10 cellular contexts compared by ENCODE assay signal in the genomic region with DNA sequence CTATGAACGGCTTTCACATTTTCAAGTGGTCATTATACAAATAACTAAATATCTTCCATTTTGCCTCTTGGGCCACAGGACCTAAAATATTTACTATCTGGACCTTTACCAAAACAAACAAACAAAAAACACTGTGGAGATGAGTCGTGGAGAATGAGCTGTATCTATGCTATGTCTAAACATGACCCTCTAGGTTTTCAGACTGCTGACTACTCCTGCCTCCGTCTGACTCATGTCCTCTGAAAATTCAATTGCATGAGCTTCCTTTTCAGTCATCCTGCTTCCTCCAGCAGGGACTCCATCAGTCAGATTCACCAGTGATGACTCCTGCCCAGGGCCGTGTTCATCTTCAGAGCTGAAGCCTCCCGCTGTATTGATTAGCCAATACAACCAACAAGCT.
DNase-seq lines count a peak whose midpoint lies in the region; ATAC-seq and TF ChIP-seq lines count a peak whose summit lies in the region.
"Had no signal": no experiment of that assay in that cellular context is flagged by ENCODE, and none has a peak within 500 bp of the region (broad histone marks: within the 10 kb centered on the region; RNA-seq: fewer than 3 reads in every experiment).

No MANE protein-coding gene starts in this region.

- intact Hi-C loops in sciatic nerve (cut with DNase I), result no loop called here

- TF ChIP-seq CTCF in epithelial cell of proximal tubule (conservative IDR thresholded peaks at IDR 0.05; ENCODE audit: low read depth, low read length), result no peak

- peaks cover 8% of the 10 kb centered on the region for H3K27me3 Mint-ChIP-seq in T-helper 2 cell treated with Interferon-gamma antibody and Interleukin-4, amounts not matched to agents 5 μg/mL and 100 μg/mL, for 36 hours (ENCODE audit: low read depth)
- H3K27me3 Mint-ChIP-seq: activated naive CD8-positive, alpha-beta T cell treated with anti-CD3 and anti-CD28 coated beads, Interleukin-2, amount 50 U/mL, for 24 hours had no signal

- no peaks in the 10 kb centered on the region for H3K4me1 Mint-ChIP-seq in T-helper 2 cell treated with Interferon-gamma antibody and Interleukin-4, amounts not matched to agents 5 μg/mL and 100 μg/mL, for 36 hours (ENCODE audit: low read depth)

- H3K36me3 Mint-ChIP-seq in T-helper 2 cell treated with Interferon-gamma antibody and Interleukin-4, amounts not matched to agents 5 μg/mL and 100 μg/mL, for 36 hours (ENCODE audit: low read depth), result no peaks in the 10 kb centered on the region

- H3K4me3 ChIP-seq in epithelial cell of proximal tubule (ENCODE audit: low read depth, low read length), result no peak overlapping the region
- H3K4me3 ChIP-seq: SK-N-MC had no signal

- no peak overlapping the region for H3K27ac Mint-ChIP-seq in T-helper 2 cell treated with Interferon-gamma antibody and Interleukin-4, amounts not matched to agents 5 μg/mL and 100 μg/mL, for 36 hours
- H3K27ac Mint-ChIP-seq: activated naive CD8-positive, alpha-beta T cell treated with anti-CD3 and anti-CD28 coated beads, Interleukin-2, amount 50 U/mL, for 24 hours had no signal

- H3K4me3 Mint-ChIP-seq in T-helper 2 cell treated with Interferon-gamma antibody and Interleukin-4, amounts not matched to agents 5 μg/mL and 100 μg/mL, for 36 hours, result no peak overlapping the region
- H3K4me3 Mint-ChIP-seq: activated naive CD8-positive, alpha-beta T cell treated with anti-CD3 and anti-CD28 coated beads, Interleukin-2, amount 50 U/mL, for 24 hours had no signal

- DNase-seq in DMS79 treated with DMSO at 0.1 percent for 48 hours (lab: John Stamatoyannopoulos, UW), result peak; percentile 11
- DNase-seq in DMS79 (lab: John Stamatoyannopoulos, UW), result no peak
- peak; percentile 41 for DNase-seq in NCI-H748 treated with DMSO at 0.1 percent for 48 hours (lab: John Stamatoyannopoulos, UW)
- peak; percentile 88 for DNase-seq in epithelial cell of proximal tubule (ENCODE audit: low read depth)
- no peak for DNase-seq in sciatic nerve (ENCODE audit: low spot score)
- DNase-seq in T-helper 2 cell treated with Interferon-gamma antibody and Interleukin-4, amounts not matched to agents 5 μg/mL and 100 μg/mL, for 36 hours (ENCODE audit: low spot score), result no peak
- DNase-seq in T-helper 1 cell, result no peak
- DNase-seq in activated effector memory CD4-positive, alpha-beta T cell treated with anti-CD3 and anti-CD28 coated beads, Interleukin-2, amount 50 U/mL, for 16 hours, result no peak
- DNase-seq: activated naive CD8-positive, alpha-beta T cell treated with anti-CD3 and anti-CD28 coated beads, Interleukin-2, amount 50 U/mL, for 24 hours had no signal

- peak; percentile 36 for ATAC-seq in sciatic nerve
- ATAC-seq: activated naive CD8-positive, alpha-beta T cell treated with anti-CD3 and anti-CD28 coated beads, Interleukin-2, amount 50 U/mL, for 24 hours had no signal

- no peaks in the 10 kb centered on the region for H3K9me3 Mint-ChIP-seq in T-helper 2 cell treated with Interferon-gamma antibody and Interleukin-4, amounts not matched to agents 5 μg/mL and 100 μg/mL, for 36 hours

Comparison
In these comparisons a context has a peak if more than half of its experiments do, and no peak if none do; other contexts are left out.
1. DNase-seq: peak in DMS79 treated with DMSO at 0.1 percent for 48 hours (single experiment), NCI-H748 treated with DMSO at 0.1 percent for 48 hours (single experiment) and epithelial cell of proximal tubule (single experiment); none in DMS79 (single experiment), sciatic nerve (single experiment), T-helper 2 cell treated with Interferon-gamma antibody and Interleukin-4, amounts not matched to agents 5 μg/mL and 100 μg/mL, for 36 hours (single experiment), T-helper 1 cell (0 of 5) and activated effector memory CD4-positive, alpha-beta T cell treated with anti-CD3 and anti-CD28 coated beads, Interleukin-2, amount 50 U/mL, for 16 hours (single experiment).